Comparison of ENCODE assay signal across 8 cellular contexts in the genomic region with DNA sequence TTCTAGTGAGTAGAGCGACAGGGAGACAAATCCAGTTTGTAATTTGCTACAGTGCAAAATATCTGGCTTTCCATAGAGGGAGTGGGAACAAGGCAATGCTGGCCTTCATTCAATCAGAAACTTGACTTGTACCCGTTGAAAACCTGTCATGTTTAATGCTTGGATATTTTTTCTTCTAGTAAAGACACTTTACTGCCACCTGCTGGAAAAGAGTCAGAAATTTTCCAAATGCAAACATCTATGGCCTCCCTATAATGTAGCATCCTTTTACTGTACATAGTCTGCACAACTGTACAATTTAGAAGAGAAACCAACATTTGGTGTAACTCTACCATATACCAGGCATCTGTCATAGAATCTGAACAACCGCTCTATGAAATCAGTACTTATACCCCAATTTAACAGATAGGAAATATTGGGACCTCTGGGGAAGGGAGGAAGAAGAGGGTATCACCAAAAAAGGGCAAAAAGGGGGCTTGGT. TPM values are rescaled to one million over a fixed set of nuclear protein-coding genes. Genes with fewer than 3 reads are reported as not detected.
DNase-seq lines count a peak whose midpoint lies in the region; ATAC-seq and TF ChIP-seq lines count a peak whose summit lies in the region.

No MANE protein-coding gene starts in this region.

- peak; percentile 46 to 61 (median 54); a peak in 5 of 6 replicates for TF ChIP-seq CTCF in HCT116 (IDR thresholded peaks at IDR 0.05 in 2 of 3, conservative IDR thresholded peaks at IDR 0.05 in 1 of 3; ENCODE audit: borderline replicate concordance in 1 of 3, insufficient read depth in 1 of 3, low read depth in 2 of 3, low read length in 2 of 3)
- TF ChIP-seq CTCF in sigmoid colon (IDR thresholded peaks at IDR 0.05): peak in 3 of 4 experiments; percentile 40 to 50 (median 47)
- TF ChIP-seq CTCF in omental fat pad (IDR thresholded peaks at IDR 0.05): no peak

- TF ChIP-seq EP300 in sigmoid colon (IDR thresholded peaks at IDR 0.05): no peak

- H3K4me1 ChIP-seq in HCT116 (ENCODE audit: control insufficient read depth in 1 of 2, insufficient read depth in 2 of 2, low read length in 2 of 2): no peaks in the 10 kb centered on the region
- H3K4me1 ChIP-seq in sigmoid colon: no peaks in the 10 kb centered on the region

- H3K36me3 Mint-ChIP-seq in activated naive CD8-positive, alpha-beta T cell treated with anti-CD3 and anti-CD28 coated beads, Interleukin-2, amount 10 ng/mL, durations not matched to agents 7 days and 5 days: peaks cover 19% of the 10 kb centered on the region

- BruUV-seq in HCT116 (replicated peaks; lab: Mats Ljungman, UMichigan): no TSS peak

- H3K9me3 ChIP-seq in HCT116 (ENCODE audit: control insufficient read depth in 1 of 2, insufficient read depth in 1 of 2, low read depth in 1 of 2, low read length in 2 of 2) (no peaks in the 10 kb centered on the region), sigmoid colon (no peaks in the 10 kb centered on the region)

- H3K27ac ChIP-seq in HCT116 (ENCODE audit: low read depth, low read length) (no peak overlapping the region), sigmoid colon (no peak overlapping the region)

- no peak overlapping the region for H3K4me2 ChIP-seq in HCT116 (ENCODE audit: low read length)

- ATAC-seq in HCT116 (peak; percentile 71), left cardiac atrium (peak; percentile 10 to 22), omental fat pad (ENCODE audit: low FRiP score) (no peak)
- ATAC-seq in activated naive CD8-positive, alpha-beta T cell treated with anti-CD3 and anti-CD28 coated beads, Interleukin-2, amount 10 ng/mL, durations not matched to agents 7 days and 5 days (ENCODE audit: low read depth): peak; percentile 43

- H4K20me1 ChIP-seq in HCT116 (ENCODE audit: insufficient read depth): no peaks in the 10 kb centered on the region

- peak; percentile 66 for TF ChIP-seq RAD21 in HCT116 (IDR thresholded peaks at IDR 0.05; ENCODE audit: low read depth)

- H2AFZ ChIP-seq in HCT116 (ENCODE audit: low read depth, low read length, poor library complexity, severe bottlenecking): no peak overlapping the region

- H3K79me2 ChIP-seq in HCT116 (ENCODE audit: insufficient read depth, low read length): no peaks in the 10 kb centered on the region; the same call in 1 of the 2 replicates

- H3K4me3 Mint-ChIP-seq in activated naive CD8-positive, alpha-beta T cell treated with anti-CD3 and anti-CD28 coated beads, Interleukin-2, amount 10 ng/mL, durations not matched to agents 7 days and 5 days: no peak overlapping the region

- H3K9ac ChIP-seq in HCT116 (ENCODE audit: low read length): no peak overlapping the region

- CTCF ChIA-PET in HCT116 (lab: Charles Lee): interaction anchor here (3.4 kb wide), 1 partner anchor 124 kb away, joined by 14 read pairs; no protein-coding TSS in a partner anchor

- peak; percentile 44 for DNase-seq in DMS114 treated with DMSO at 0.1 percent for 48 hours (lab: John Stamatoyannopoulos, UW; ENCODE audit: unreplicated experiment)
- DNase-seq in HCT116 (ENCODE audit: low read depth, low spot score): peak; percentile 41
- DNase-seq in NCI-H510A treated with DMSO at 0.1 percent for 48 hours (lab: John Stamatoyannopoulos, UW): peak; percentile 89
- DNase-seq in activated naive CD8-positive, alpha-beta T cell treated with anti-CD3 and anti-CD28 coated beads, Interleukin-2, amount 10 ng/mL, durations not matched to agents 7 days and 5 days: no peak
- DNase-seq in left cardiac atrium: no peak
- no peak for DNase-seq in sigmoid colon
- no peak for DNase-seq in posterior cingulate gyrus
- no peak for DNase-seq in omental fat pad (ENCODE audit: low spot score)

- no peaks in the 10 kb centered on the region for H3K27me3 ChIP-seq in HCT116 (ENCODE audit: insufficient read depth, low read length)
- no peaks in the 10 kb centered on the region for H3K27me3 ChIP-seq in sigmoid colon

- no peaks in the 10 kb centered on the region for H3K9me3 Mint-ChIP-seq in activated naive CD8-positive, alpha-beta T cell treated with anti-CD3 and anti-CD28 coated beads, Interleukin-2, amount 10 ng/mL, durations not matched to agents 7 days and 5 days

- RAD21 ChIA-PET in HCT116 (lab: Charles Lee; ENCODE audit: low non-redundant PET in 1 of 2, low total read pairs in 2 of 2, uncharacterized antibody in 2 of 2, unreplicated experiment in 2 of 2): interaction anchor here in 1 of 2 experiments (0.7 kb wide), 1 partner anchor 76 kb away, joined by 4 read pairs; no protein-coding TSS in a partner anchor

- TF ChIP-seq POLR2A in HCT116 (IDR thresholded peaks at IDR 0.05; ENCODE audit: borderline replicate concordance, extremely low read depth, insufficient read depth, insufficient read length): no peak
- TF ChIP-seq POLR2A in sigmoid colon (IDR thresholded peaks at IDR 0.05): no peak

- H3K4me3 ChIP-seq in HCT116 (replicated peaks in 1 of 2; ENCODE audit: low read depth in 1 of 2, low read length in 2 of 2) (no peak overlapping the region), sigmoid colon (no peak overlapping the region)

- peaks cover 26% of the 10 kb centered on the region for H3K4me1 Mint-ChIP-seq in activated naive CD8-positive, alpha-beta T cell treated with anti-CD3 and anti-CD28 coated beads, Interleukin-2, amount 10 ng/mL, durations not matched to agents 7 days and 5 days

- H3K9me2 ChIP-seq in HCT116 (ENCODE audit: insufficient read depth): no peaks in the 10 kb centered on the region

- 42 to 60% methylated on average over 3 of the region's 3 CpGs for WGBS in sigmoid colon, 2 donors

- peak overlapping the region; percentile 18 for H3K27ac Mint-ChIP-seq in activated naive CD8-positive, alpha-beta T cell treated with anti-CD3 and anti-CD28 coated beads, Interleukin-2, amount 10 ng/mL, durations not matched to agents 7 days and 5 days

- H3K27me3 Mint-ChIP-seq in activated naive CD8-positive, alpha-beta T cell treated with anti-CD3 and anti-CD28 coated beads, Interleukin-2, amount 10 ng/mL, durations not matched to agents 7 days and 5 days: no peaks in the 10 kb centered on the region

- peaks cover 35 to 42% of the 10 kb centered on the region in 2 experiments for H3K36me3 ChIP-seq in HCT116 (ENCODE audit: control insufficient read depth in 1 of 2, insufficient read depth in 2 of 2, low read length in 2 of 2)
- H3K36me3 ChIP-seq in sigmoid colon: peaks cover 0 to 37% (median 11%) of the 10 kb centered on the region in 4 donors

- intact Hi-C loops in HCT116 (cut with micrococcal nuclease): loop anchor here (1.0 kb wide), 1 partner anchor 125 kb away; no protein-coding TSS in a partner anchor
- intact Hi-C loops in left cardiac atrium (cut with DNase I): loop anchor here (1.0 to 5.0 kb wide), 2 partner anchors 122 to 125 kb away; no protein-coding TSS in a partner anchor
- intact Hi-C loops in sigmoid colon (cut with DNase I): loop anchor here (1.0 kb wide), 1 partner anchor 125 kb away; no protein-coding TSS in a partner anchor
- intact Hi-C loops in posterior cingulate gyrus (cut with DNase I): loop anchor here (1.0 to 2.0 kb wide), 2 partner anchors 48 to 125 kb away; no protein-coding TSS in a partner anchor

- POLR2A ChIA-PET in HCT116 (lab: Charles Lee): no interaction called here
- POLR2A ChIA-PET in activated naive CD8-positive, alpha-beta T cell treated with anti-CD3 and anti-CD28 coated beads, Interleukin-2, amount 10 ng/mL, durations not matched to agents 7 days and 5 days (lab: Charles Lee): interaction anchor here (1.1 kb wide), 1 partner anchor 40 kb away, joined by 3 read pairs; no protein-coding TSS in a partner anchor

TF ChIP-seq in HCT116, 20 proteins besides CTCF, POLR2A, EP300 and RAD21:
- TF ChIP-seq JUND (IDR thresholded peaks at IDR 0.05): no peak
- no peak; the same call in 1 of the 2 replicates for TF ChIP-seq POLR2AphosphoS5 (IDR thresholded peaks at IDR 0.05; ENCODE audit: low read depth, low read length)
- TF ChIP-seq MAX (IDR thresholded peaks at IDR 0.05): no peak
- no peak for TF ChIP-seq SIN3A (IDR thresholded peaks at IDR 0.05; ENCODE audit: low read depth)
- no peak for TF ChIP-seq EGR1 (IDR thresholded peaks at IDR 0.05; ENCODE audit: low read depth)
- TF ChIP-seq EZH2 (IDR thresholded peaks at IDR 0.05): no peak
- TF ChIP-seq ZNF274 (IDR thresholded peaks at IDR 0.05; ENCODE audit: low read depth, low read length): no peak

RNA-seq across cellular contexts. Expression of gene TBC1D20, which starts 16.7 kb away (rescaled TPM):
- total RNA-seq in HCT116 (2021; ENCODE audit: unreplicated experiment) (32.3 TPM), left cardiac atrium (10 to 100 TPM; 23.7 to 24.3 TPM), sigmoid colon (10 to 100 TPM; 32.6 to 42.9 (median 35.3) TPM), omental fat pad (10 to 100 TPM; 37.2 to 60.6 (median 53.3) TPM)
- 30.9 and 31.8 TPM in 2 replicates for polyA plus RNA-seq in HCT116 (2012)
- 10 to 100 TPM; 36.8 to 38.0 TPM for total RNA-seq in activated naive CD8-positive, alpha-beta T cell treated with anti-CD3 and anti-CD28 coated beads, Interleukin-2, amount 10 ng/mL, durations not matched to agents 7 days and 5 days
- polyA plus RNA-seq in sigmoid colon: 10 to 100 TPM; 16.8 to 22.2 (median 20.6) TPM

Comparison
In these comparisons a context has a peak if more than half of its experiments do, and no peak if none do; other contexts are left out.
1. DNase-seq: peak in DMS114 treated with DMSO at 0.1 percent for 48 hours (single experiment), HCT116 (single experiment) and NCI-H510A treated with DMSO at 0.1 percent for 48 hours (single experiment); none in activated naive CD8-positive, alpha-beta T cell treated with anti-CD3 and anti-CD28 coated beads, Interleukin-2, amount 10 ng/mL, durations not matched to agents 7 days and 5 days (single experiment), left cardiac atrium (single experiment), sigmoid colon (single experiment), posterior cingulate gyrus (0 of 10) and omental fat pad (single experiment).
2. CTCF ChIP-seq: peak in HCT116 (3 of 3) and sigmoid colon (3 of 4); none in omental fat pad (0 of 3).